Comparison of ENCODE assay signal across 1 cellular context in the genomic region with DNA sequence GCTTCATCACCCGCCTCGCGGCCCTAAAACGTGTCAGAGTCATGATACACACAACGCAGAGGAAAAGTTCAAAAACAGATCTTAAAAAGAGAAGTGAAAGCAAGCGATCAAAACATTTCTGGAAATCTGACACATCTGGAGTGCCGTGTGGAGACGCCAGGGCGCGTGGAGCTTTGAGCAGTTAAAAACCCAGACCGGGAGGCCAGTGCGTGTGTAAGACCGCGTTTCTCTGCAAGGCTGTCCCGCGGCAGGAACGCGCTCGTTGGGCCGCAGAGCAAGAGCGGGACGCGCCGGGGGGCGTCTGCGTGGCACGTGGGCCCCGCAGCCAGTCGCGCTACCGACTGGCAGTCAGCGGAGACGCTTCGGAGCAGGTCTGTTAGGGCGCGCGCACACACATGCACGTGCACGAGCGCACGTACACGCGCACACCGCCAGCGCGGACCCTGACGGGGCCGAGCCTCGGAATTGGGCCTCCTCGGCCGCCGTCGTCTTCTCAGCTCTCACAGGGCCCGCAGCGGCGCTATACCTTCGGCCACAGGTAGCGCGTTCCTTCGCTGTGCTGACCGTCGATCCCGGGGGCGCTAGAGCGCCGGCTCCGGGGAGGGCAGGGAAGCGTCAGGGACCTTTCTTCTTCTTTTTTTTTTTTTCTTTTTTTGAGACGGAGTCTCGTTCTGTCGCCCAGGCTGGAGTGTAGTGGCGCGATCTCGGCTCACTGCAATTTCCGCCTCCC.
TF ChIP-seq lines count a peak whose summit lies in the region.

No MANE protein-coding gene starts in this region.

TF ChIP-seq in HepG2, 621 proteins besides CTCF, POLR2A, EP300 and RAD21 (continued from another document and continues in another):
- TF ChIP-seq CCAR2 (optimal IDR thresholded peaks at IDR 0.05; ENCODE audit: low read depth, low read length) (no peak), TARDBP (CRISPR knock-in tag; IDR thresholded peaks at IDR 0.05) (peak; percentile 78), TBX3 (IDR thresholded peaks at IDR 0.05; ENCODE audit: borderline replicate concordance) (peak; percentile 52; the same call in 1 of the 2 replicates), NFYB (CRISPR knock-in tag; IDR thresholded peaks at IDR 0.05) (0 out of 2 replicates have a peak, but pooled peaks have one; percentile 14), SRSF4 (IDR thresholded peaks at IDR 0.05; ENCODE audit: low read depth, low read length, poor library complexity, severe bottlenecking) (no peak), HOXA9 (CRISPR knock-in tag; IDR thresholded peaks at IDR 0.05; ENCODE audit: borderline replicate concordance) (peak; percentile 35; the same call in 1 of the 2 replicates), ZNF558 (CRISPR knock-in tag; IDR thresholded peaks at IDR 0.05; ENCODE audit: borderline replicate concordance) (peak; percentile 53; the same call in 1 of the 2 replicates), NFKBIZ (CRISPR knock-in tag; IDR thresholded peaks at IDR 0.05) (no peak), SIX4 (CRISPR knock-in tag; IDR thresholded peaks at IDR 0.05) (no peak), ZNF256 (CRISPR knock-in tag; conservative IDR thresholded peaks at IDR 0.05) (no peak), ZNF446 (CRISPR knock-in tag; IDR thresholded peaks at IDR 0.05) (peak; percentile 54; the same call in 1 of the 2 replicates), NFE2L2 (IDR thresholded peaks at IDR 0.05; ENCODE audit: low read length) (no peak), MTF2 (CRISPR knock-in tag; IDR thresholded peaks at IDR 0.05; ENCODE audit: borderline replicate concordance) (peak; percentile 61; the same call in 1 of the 2 replicates), ZIK1 (CRISPR knock-in tag; IDR thresholded peaks at IDR 0.05; ENCODE audit: borderline replicate concordance, low read depth) (no peak), ZBTB7A (CRISPR knock-in tag; IDR thresholded peaks at IDR 0.05) (peak; percentile 55; the same call in 1 of the 2 replicates), RARG (CRISPR knock-in tag; IDR thresholded peaks at IDR 0.05; ENCODE audit: low read depth) (no peak), MXD3 (CRISPR knock-in tag; IDR thresholded peaks at IDR 0.05) (peak; percentile 89), ZNF138 (CRISPR knock-in tag; IDR thresholded peaks at IDR 0.05; ENCODE audit: low read depth) (peak; percentile 90), BCL6 (CRISPR knock-in tag; IDR thresholded peaks at IDR 0.05) (peak; percentile 38; the same call in 1 of the 2 replicates), ZBTB14 (CRISPR knock-in tag; IDR thresholded peaks at IDR 0.05) (peak; percentile 100), RFXAP (CRISPR knock-in tag; IDR thresholded peaks at IDR 0.05; ENCODE audit: borderline replicate concordance) (peak; percentile 83), HDAC6 (IDR thresholded peaks at IDR 0.05; ENCODE audit: low read depth, low read length) (no peak), ZNF10 (CRISPR knock-in tag; IDR thresholded peaks at IDR 0.05; ENCODE audit: borderline replicate concordance, low read depth) (no peak), TMF1 (CRISPR knock-in tag; IDR thresholded peaks at IDR 0.05; ENCODE audit: low read depth) (peak; percentile 92), KMT2B (CRISPR knock-in tag; IDR thresholded peaks at IDR 0.05) (peak; percentile 87), ZNF180 (CRISPR knock-in tag; IDR thresholded peaks at IDR 0.05; ENCODE audit: borderline replicate concordance, low read depth) (no peak), MEF2D (CRISPR knock-in tag; IDR thresholded peaks at IDR 0.05) (peak; percentile 62), ZNF235 (CRISPR knock-in tag; IDR thresholded peaks at IDR 0.05; ENCODE audit: borderline replicate concordance) (0 out of 2 replicates have a peak, but pooled peaks have one; percentile 74), SETDB1 (CRISPR knock-in tag; IDR thresholded peaks at IDR 0.05; ENCODE audit: borderline replicate concordance) (0 out of 2 replicates have a peak, but pooled peaks have one; percentile 28), MAF1 (CRISPR knock-in tag; IDR thresholded peaks at IDR 0.05; ENCODE audit: borderline replicate concordance) (peak; percentile 78; the same call in 1 of the 2 replicates), ZNF678 (CRISPR knock-in tag; IDR thresholded peaks at IDR 0.05) (0 out of 2 replicates have a peak, but pooled peaks have one; percentile 37), SKI (IDR thresholded peaks at IDR 0.05; ENCODE audit: partially characterized antibody) (peak; percentile 40), ZFP36L1 (CRISPR knock-in tag; IDR thresholded peaks at IDR 0.05) (no peak), PRMT3 (CRISPR knock-in tag; IDR thresholded peaks at IDR 0.05; ENCODE audit: borderline replicate concordance, low read depth) (peak; percentile 74; the same call in 1 of the 2 replicates), THYN1 (CRISPR knock-in tag; IDR thresholded peaks at IDR 0.05; ENCODE audit: borderline replicate concordance, low read depth) (no peak), RBFOX2 (IDR thresholded peaks at IDR 0.05; ENCODE audit: low read depth, low read length) (peak; percentile 81), ZFX (CRISPR knock-in tag; IDR thresholded peaks at IDR 0.05; ENCODE audit: low read depth) (peak; percentile 61), ZNF33B (CRISPR knock-in tag; IDR thresholded peaks at IDR 0.05) (peak; percentile 79; the same call in 1 of the 2 replicates), NONO (IDR thresholded peaks at IDR 0.05) (no peak), NONO (CRISPR knock-in tag; conservative IDR thresholded peaks at IDR 0.05) (peak; percentile 91), BRCA1 (CRISPR knock-in tag; IDR thresholded peaks at IDR 0.05) (peak; percentile 84; the same call in 1 of the 2 replicates), ZNF20 (CRISPR knock-in tag; IDR thresholded peaks at IDR 0.05) (no peak), ZSCAN5A (CRISPR knock-in tag; IDR thresholded peaks at IDR 0.05; ENCODE audit: borderline replicate concordance) (0 out of 2 replicates have a peak, but pooled peaks have one; percentile 69), ZNF614 (CRISPR knock-in tag; IDR thresholded peaks at IDR 0.05; ENCODE audit: borderline replicate concordance) (peak; percentile 50; the same call in 1 of the 2 replicates), RXRB (CRISPR knock-in tag; IDR thresholded peaks at IDR 0.05; ENCODE audit: borderline replicate concordance) (peak; percentile 32; the same call in 1 of the 2 replicates), ZZZ3 (CRISPR knock-in tag; IDR thresholded peaks at IDR 0.05; ENCODE audit: borderline replicate concordance) (peak; percentile 33; the same call in 1 of the 2 replicates), ZNF607 (CRISPR knock-in tag; IDR thresholded peaks at IDR 0.05; ENCODE audit: borderline replicate concordance) (peak; percentile 96), MXD4 (CRISPR knock-in tag; IDR thresholded peaks at IDR 0.05) (peak; percentile 67; the same call in 1 of the 2 replicates), ZNF230 (CRISPR knock-in tag; IDR thresholded peaks at IDR 0.05) (peak; percentile 80; the same call in 1 of the 2 replicates), HDAC2 (CRISPR knock-in tag; IDR thresholded peaks at IDR 0.05) (peak; percentile 63; the same call in 1 of the 2 replicates), ZNF484 (CRISPR knock-in tag; IDR thresholded peaks at IDR 0.05; ENCODE audit: borderline replicate concordance, low read depth) (0 out of 2 replicates have a peak, but pooled peaks have one; percentile 69), IRF9 (CRISPR knock-in tag; IDR thresholded peaks at IDR 0.05; ENCODE audit: borderline replicate concordance) (peak; percentile 68; the same call in 1 of the 2 replicates), ARNT2 (CRISPR knock-in tag; IDR thresholded peaks at IDR 0.05; ENCODE audit: low read depth) (peak; percentile 81), SIN3A (IDR thresholded peaks at IDR 0.05; ENCODE audit: borderline replicate concordance, low read depth, low read length) (no peak), ZNF34 (CRISPR knock-in tag; IDR thresholded peaks at IDR 0.05; ENCODE audit: borderline replicate concordance) (no peak)
- TF ChIP-seq, protein P1, sequence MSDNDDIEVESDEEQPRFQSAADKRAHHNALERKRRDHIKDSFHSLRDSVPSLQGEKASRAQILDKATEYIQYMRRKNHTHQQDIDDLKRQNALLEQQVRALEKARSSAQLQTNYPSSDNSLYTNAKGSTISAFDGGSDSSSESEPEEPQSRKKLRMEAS (IDR thresholded peaks at IDR 0.05), result peak; percentile 95
- TF ChIP-seq, protein P2, sequence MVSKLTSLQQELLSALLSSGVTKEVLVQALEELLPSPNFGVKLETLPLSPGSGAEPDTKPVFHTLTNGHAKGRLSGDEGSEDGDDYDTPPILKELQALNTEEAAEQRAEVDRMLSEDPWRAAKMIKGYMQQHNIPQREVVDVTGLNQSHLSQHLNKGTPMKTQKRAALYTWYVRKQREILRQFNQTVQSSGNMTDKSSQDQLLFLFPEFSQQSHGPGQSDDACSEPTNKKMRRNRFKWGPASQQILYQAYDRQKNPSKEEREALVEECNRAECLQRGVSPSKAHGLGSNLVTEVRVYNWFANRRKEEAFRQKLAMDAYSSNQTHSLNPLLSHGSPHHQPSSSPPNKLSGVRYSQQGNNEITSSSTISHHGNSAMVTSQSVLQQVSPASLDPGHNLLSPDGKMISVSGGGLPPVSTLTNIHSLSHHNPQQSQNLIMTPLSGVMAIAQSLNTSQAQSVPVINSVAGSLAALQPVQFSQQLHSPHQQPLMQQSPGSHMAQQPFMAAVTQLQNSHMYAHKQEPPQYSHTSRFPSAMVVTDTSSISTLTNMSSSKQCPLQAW (CRISPR knock-in tag; IDR thresholded peaks at IDR 0.05), result peak; percentile 79
- TF ChIP-seq, protein P3, sequence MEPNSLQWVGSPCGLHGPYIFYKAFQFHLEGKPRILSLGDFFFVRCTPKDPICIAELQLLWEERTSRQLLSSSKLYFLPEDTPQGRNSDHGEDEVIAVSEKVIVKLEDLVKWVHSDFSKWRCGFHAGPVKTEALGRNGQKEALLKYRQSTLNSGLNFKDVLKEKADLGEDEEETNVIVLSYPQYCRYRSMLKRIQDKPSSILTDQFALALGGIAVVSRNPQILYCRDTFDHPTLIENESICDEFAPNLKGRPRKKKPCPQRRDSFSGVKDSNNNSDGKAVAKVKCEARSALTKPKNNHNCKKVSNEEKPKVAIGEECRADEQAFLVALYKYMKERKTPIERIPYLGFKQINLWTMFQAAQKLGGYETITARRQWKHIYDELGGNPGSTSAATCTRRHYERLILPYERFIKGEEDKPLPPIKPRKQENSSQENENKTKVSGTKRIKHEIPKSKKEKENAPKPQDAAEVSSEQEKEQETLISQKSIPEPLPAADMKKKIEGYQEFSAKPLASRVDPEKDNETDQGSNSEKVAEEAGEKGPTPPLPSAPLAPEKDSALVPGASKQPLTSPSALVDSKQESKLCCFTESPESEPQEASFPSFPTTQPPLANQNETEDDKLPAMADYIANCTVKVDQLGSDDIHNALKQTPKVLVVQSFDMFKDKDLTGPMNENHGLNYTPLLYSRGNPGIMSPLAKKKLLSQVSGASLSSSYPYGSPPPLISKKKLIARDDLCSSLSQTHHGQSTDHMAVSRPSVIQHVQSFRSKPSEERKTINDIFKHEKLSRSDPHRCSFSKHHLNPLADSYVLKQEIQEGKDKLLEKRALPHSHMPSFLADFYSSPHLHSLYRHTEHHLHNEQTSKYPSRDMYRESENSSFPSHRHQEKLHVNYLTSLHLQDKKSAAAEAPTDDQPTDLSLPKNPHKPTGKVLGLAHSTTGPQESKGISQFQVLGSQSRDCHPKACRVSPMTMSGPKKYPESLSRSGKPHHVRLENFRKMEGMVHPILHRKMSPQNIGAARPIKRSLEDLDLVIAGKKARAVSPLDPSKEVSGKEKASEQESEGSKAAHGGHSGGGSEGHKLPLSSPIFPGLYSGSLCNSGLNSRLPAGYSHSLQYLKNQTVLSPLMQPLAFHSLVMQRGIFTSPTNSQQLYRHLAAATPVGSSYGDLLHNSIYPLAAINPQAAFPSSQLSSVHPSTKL (CRISPR knock-in tag; IDR thresholded peaks at IDR 0.05), result peak; percentile 74; the same call in 1 of the 2 replicates
- TF ChIP-seq, protein P4, sequence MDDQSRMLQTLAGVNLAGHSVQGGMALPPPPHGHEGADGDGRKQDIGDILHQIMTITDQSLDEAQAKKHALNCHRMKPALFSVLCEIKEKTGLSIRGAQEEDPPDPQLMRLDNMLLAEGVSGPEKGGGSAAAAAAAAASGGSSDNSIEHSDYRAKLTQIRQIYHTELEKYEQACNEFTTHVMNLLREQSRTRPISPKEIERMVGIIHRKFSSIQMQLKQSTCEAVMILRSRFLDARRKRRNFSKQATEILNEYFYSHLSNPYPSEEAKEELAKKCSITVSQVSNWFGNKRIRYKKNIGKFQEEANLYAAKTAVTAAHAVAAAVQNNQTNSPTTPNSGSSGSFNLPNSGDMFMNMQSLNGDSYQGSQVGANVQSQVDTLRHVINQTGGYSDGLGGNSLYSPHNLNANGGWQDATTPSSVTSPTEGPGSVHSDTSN (CRISPR knock-in tag; IDR thresholded peaks at IDR 0.05; ENCODE audit: borderline replicate concordance), result no peak
- TF ChIP-seq, protein P5, sequence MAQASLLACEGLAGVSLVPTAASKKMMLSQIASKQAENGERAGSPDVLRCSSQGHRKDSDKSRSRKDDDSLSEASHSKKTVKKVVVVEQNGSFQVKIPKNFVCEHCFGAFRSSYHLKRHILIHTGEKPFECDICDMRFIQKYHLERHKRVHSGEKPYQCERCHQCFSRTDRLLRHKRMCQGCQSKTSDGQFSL (CRISPR knock-in tag; IDR thresholded peaks at IDR 0.05), result peak; percentile 52; the same call in 1 of the 2 replicates
